ENCODE assay signal across 8 cellular contexts in the genomic region with DNA sequence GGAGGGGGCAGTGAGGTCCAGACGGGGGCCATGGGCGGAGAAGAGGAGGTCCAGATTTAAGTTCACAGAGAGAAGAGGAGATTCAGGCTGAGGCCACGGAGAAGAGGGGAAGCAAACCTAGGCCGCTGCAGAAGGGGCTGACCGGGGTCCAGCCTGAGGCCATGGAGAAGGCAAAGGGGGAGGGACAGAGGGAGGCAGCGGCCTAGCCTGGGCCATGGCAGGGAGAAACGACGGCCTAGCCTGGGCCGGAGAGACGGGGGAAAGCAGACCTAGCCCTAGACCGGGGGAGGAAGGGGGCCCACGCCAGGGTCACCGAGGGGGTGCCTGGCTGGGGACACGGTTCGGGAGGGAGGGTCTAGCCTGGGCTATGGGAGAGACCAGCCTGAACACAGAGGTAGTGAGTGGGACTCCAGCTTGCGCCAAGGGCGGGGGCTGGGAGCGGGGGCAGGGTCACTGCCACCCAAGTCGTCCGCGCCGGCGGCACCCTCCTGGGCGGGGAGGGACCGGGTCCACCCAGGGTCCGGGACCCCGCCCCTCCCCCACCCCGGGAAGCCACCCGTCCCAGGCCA. TPM values are rescaled to one million over a fixed set of nuclear protein-coding genes. Genes with fewer than 3 reads are reported as not detected.
DNase-seq lines count a peak whose midpoint lies in the region; ATAC-seq and TF ChIP-seq lines count a peak whose summit lies in the region.

No MANE protein-coding gene starts in this region.

- DNase-seq in GM12864 (ENCODE audit: low read depth) (no peak), HCEC 1CT (peak; percentile 25), NCI-H510A (lab: John Stamatoyannopoulos, UW) (peak; percentile 64), breast epithelium (ENCODE audit: low spot score in 2 of 2) (no peak), left lobe of liver (ENCODE audit: low spot score) (no peak), NCI-H1694 (lab: John Stamatoyannopoulos, UW) (no peak), NCI-H2171 (lab: John Stamatoyannopoulos, UW) (no peak)

- H3K9me3 ChIP-seq in breast epithelium, result no peaks in the 10 kb centered on the region

- H3K27ac ChIP-seq in breast epithelium (peak overlapping the region; percentile 99 to 100), temporal lobe (ENCODE audit: low read depth, low read length) (peak overlapping the region; percentile 54)

- no peak for TF ChIP-seq POLR2A in breast epithelium (IDR thresholded peaks at IDR 0.05)

- H3K36me3 ChIP-seq in breast epithelium, result no peaks in the 10 kb centered on the region

- no peak for TF ChIP-seq CTCF in GM12864 (IDR thresholded peaks at IDR 0.05; ENCODE audit: low read depth, low read length, missing control alignments)
- no peak for TF ChIP-seq CTCF in breast epithelium (IDR thresholded peaks at IDR 0.05)

- peak; percentile 12 for ATAC-seq in left lobe of liver

- intact Hi-C loops in breast epithelium (cut with DNase I; ENCODE audit: low total_unique reads), result loop anchor here (10.0 kb wide), 2 partner anchors 50 to 80 kb away; no protein-coding TSS in a partner anchor

- H3K4me3 ChIP-seq in GM12864 (ENCODE audit: low read depth, low read length) (peak overlapping the region; percentile 99), breast epithelium (peak overlapping the region; percentile 99 to 100 (median 100))

- H3K4me1 ChIP-seq in breast epithelium, result peaks cover 4 to 28% of the 10 kb centered on the region in 2 donors

- no peaks in the 10 kb centered on the region for H3K27me3 ChIP-seq in breast epithelium

RNA-seq across cellular contexts. Expression of a gene that starts 0.5 kb away (rescaled TPM):
- total RNA-seq in breast epithelium, result 100 to 1,000 TPM; 112 to 114 (median 113) TPM
- total RNA-seq in left lobe of liver, result 91.4 TPM
- total RNA-seq in temporal lobe, result 40.3 TPM

Comparison
In these comparisons a context has a peak if more than half of its experiments do, and no peak if none do; other contexts are left out.
1. DNase-seq: peak in HCEC 1CT (single experiment) and NCI-H510A (single experiment); none in GM12864 (single experiment), breast epithelium (0 of 2), left lobe of liver (single experiment), NCI-H1694 (single experiment) and NCI-H2171 (single experiment).